In genomic region chrX:154341399-154342298, GRCh38 we compare ENCODE assay signal across 9 cellular contexts. TPM values are rescaled to one million over a fixed set of nuclear protein-coding genes. Genes with fewer than 3 reads are reported as not detected.
DNase-seq lines count a peak whose midpoint lies in the region; ATAC-seq and TF ChIP-seq lines count a peak whose summit lies in the region.
"Not testable (repeated sequence)": the region's sequence is repeated elsewhere in the genome, so short reads cannot be mapped to it uniquely, and the experiment has no call there.
"Had no signal": no experiment of that assay in that cellular context is flagged by ENCODE, and none has a peak within 500 bp of the region (broad histone marks: within the 10 kb centered on the region; RNA-seq: fewer than 3 reads in every experiment).

No MANE protein-coding gene starts in this region.

- not testable (repeated sequence) for H3K9me3 Mint-ChIP-seq in stimulated activated memory B cell treated with anti-CD40 and anti-IgM and Interleukin-4, amounts not matched to agents 10 μg/mL and 1 μg/mL and 100 μg/mL, for 72 hours

- H3K4me1 Mint-ChIP-seq in stimulated activated memory B cell treated with anti-CD40 and anti-IgM and Interleukin-4, amounts not matched to agents 10 μg/mL and 1 μg/mL and 100 μg/mL, for 72 hours = not testable (repeated sequence)

- H3K4me3 ChIP-seq in heart right ventricle = peak overlapping the region in 1 of 10 donors; percentile 28

- H3K27ac Mint-ChIP-seq in stimulated activated memory B cell treated with anti-CD40 and anti-IgM and Interleukin-4, amounts not matched to agents 10 μg/mL and 1 μg/mL and 100 μg/mL, for 72 hours = not testable (repeated sequence)

- not testable (repeated sequence) for H3K36me3 Mint-ChIP-seq in stimulated activated memory B cell treated with anti-CD40 and anti-IgM and Interleukin-4, amounts not matched to agents 10 μg/mL and 1 μg/mL and 100 μg/mL, for 72 hours

- not testable (repeated sequence) for H3K27me3 Mint-ChIP-seq in stimulated activated memory B cell treated with anti-CD40 and anti-IgM and Interleukin-4, amounts not matched to agents 10 μg/mL and 1 μg/mL and 100 μg/mL, for 72 hours

- H3K4me3 Mint-ChIP-seq in stimulated activated memory B cell treated with anti-CD40 and anti-IgM and Interleukin-4, amounts not matched to agents 10 μg/mL and 1 μg/mL and 100 μg/mL, for 72 hours = not testable (repeated sequence)

- DNase-seq in heart right ventricle = not testable (repeated sequence)

- intact Hi-C loops in heart right ventricle (cut with DNase I) = not testable (repeated sequence)

- not testable (repeated sequence) for H3K9me3 ChIP-seq in heart right ventricle

- not testable (repeated sequence) for H3K4me1 ChIP-seq in heart right ventricle

- not testable (repeated sequence) for H3K27me3 ChIP-seq in heart right ventricle

- TF ChIP-seq CTCF in heart right ventricle (IDR thresholded peaks at IDR 0.05) = not testable (repeated sequence)

- not testable (repeated sequence) for H3K36me3 ChIP-seq in heart right ventricle

- 0% methylated on average over 2 to 10 of the region's 115 CpGs for WGBS in heart right ventricle, 2 donors

- ATAC-seq in GM18520 (IDR thresholded peaks at IDR 0.05; ENCODE audit: unreplicated experiment) (peak; percentile 54), GM21576 (IDR thresholded peaks at IDR 0.05; ENCODE audit: unreplicated experiment) (peak; percentile 68), HG03064 (IDR thresholded peaks at IDR 0.05; ENCODE audit: low read depth, unreplicated experiment) (peak; percentile 64), SK-N-SH treated with all-trans-retinoic acid at 6 μM for 48 hours (peak; percentile 77), heart right ventricle (peak; percentile 84 to 92 (median 88))
- ATAC-seq in stimulated activated memory B cell treated with anti-CD40 and anti-IgM and Interleukin-4, amounts not matched to agents 10 μg/mL and 1 μg/mL and 100 μg/mL, for 72 hours = peak; percentile 86

- peak overlapping the region in 2 of 10 donors; percentile 60 to 69 for H3K27ac ChIP-seq in heart right ventricle

RNA-seq across cellular contexts. Expression of gene FLNA, which starts 32.8 kb away (rescaled TPM):
- 100 to 1,000 TPM; 139 to 288 (median 181) TPM for total RNA-seq in heart right ventricle
- polyA plus RNA-seq in heart right ventricle = 100 to 1,000 TPM; 368 to 442 TPM

RNA-seq across cellular contexts. Expression of gene EMD, which starts 37.4 kb away (rescaled TPM):
- total RNA-seq in heart right ventricle = 10 to 100 TPM; 47.8 to 74.1 (median 59.6) TPM
- 100 to 1,000 TPM in 1 of 2 donors, 10 to 100 TPM in 1; 54.8 to 170 TPM for polyA plus RNA-seq in heart right ventricle

RNA-seq across cellular contexts. Expression of gene TKTL1, which starts 46.1 kb away (rescaled TPM):
- total RNA-seq in heart right ventricle = 10 to 100 TPM in 5 of 10 donors, 1 to 10 TPM in 5; 3.7 to 14.1 (median 9.2) TPM
- polyA plus RNA-seq in heart right ventricle = 1 to 10 TPM; 2.6 to 5.7 TPM
- total RNA-seq: HFFc6, tibial nerve had no signal

RNA-seq across cellular contexts. Expression of gene TEX28, which starts 46.7 kb away (rescaled TPM):
- total RNA-seq in heart right ventricle = not detected
- polyA plus RNA-seq in heart right ventricle = not detected
- total RNA-seq: HFFc6; T-helper 2 cell treated with Interferon-gamma antibody and Interleukin-4, amounts not matched to agents 100 ng/mL and 5 ng/mL, for 36 hours; tibial nerve had no signal

RNA-seq across cellular contexts. Expression of gene RPL10, which starts 56.5 kb away (rescaled TPM):
- 1,000 to 10,000 TPM; 1,543 to 2,503 (median 1,867) TPM for total RNA-seq in heart right ventricle
- polyA plus RNA-seq in heart right ventricle = 1,000 to 10,000 TPM; 2,102 to 7,085 TPM
